13 cellular contexts compared by ENCODE assay signal in genomic region chr6:125809771-125810315, GRCh38. TPM values are rescaled to one million over a fixed set of nuclear protein-coding genes. Genes with fewer than 3 reads are reported as not detected.
A peak's percentile ranks its signal among the peaks of the same experiment; 100 is the strongest.
DNase-seq lines count a peak whose midpoint lies in the region; ATAC-seq and TF ChIP-seq lines count a peak whose summit lies in the region.
"Had no signal": no experiment of that assay in that cellular context is flagged by ENCODE, and none has a peak within 500 bp of the region (broad histone marks: within the 10 kb centered on the region; RNA-seq: fewer than 3 reads in every experiment).

No MANE protein-coding gene starts in this region.

- TF ChIP-seq CTCF in IMR-90 (conservative IDR thresholded peaks at IDR 0.05; ENCODE audit: low read depth, low read length): no peak
- TF ChIP-seq CTCF in OCI-LY1 (IDR thresholded peaks at IDR 0.05; ENCODE audit: low read length): no peak
- TF ChIP-seq CTCF in mesothelial cell of epicardium (IDR thresholded peaks at IDR 0.05; ENCODE audit: unreplicated experiment): no peak

- DNase-seq in NCI-H1417 (lab: John Stamatoyannopoulos, UW) (peak in 2 of 3 experiments; percentile 69 to 71), NCI-H1417 treated with DMSO at 0.1 percent for 48 hours (lab: John Stamatoyannopoulos, UW) (no peak), IMR-90 (no peak), mesothelial cell of epicardium (ENCODE audit: low spot score in 2 of 2, unreplicated experiment in 2 of 2) (no peak), HCEC 1CT (no peak)
- DNase-seq in activated T-cell treated with anti-CD3 and anti-CD28 coated beads, Interleukin-2, amount 50 U/mL, for 24 hours: no peak
- DNase-seq: C1 segment of cervical spinal cord, EL, H7, MM.1S had no signal

- peak overlapping the region; percentile 14 for H3K27ac Mint-ChIP-seq in mesothelial cell of epicardium
- H3K27ac Mint-ChIP-seq in activated T-cell treated with anti-CD3 and anti-CD28 coated beads, Interleukin-2, amount 50 U/mL, for 24 hours: no peak overlapping the region

- no peaks in the 10 kb centered on the region for H3F3A ChIP-seq in OCI-LY1 (ENCODE audit: insufficient read depth, low read length)

- peak overlapping the region; percentile 58; the same call in 1 of the 2 replicates for H2BK20ac ChIP-seq in IMR-90 (ENCODE audit: low read depth, low read length)

- H3K4me1 Mint-ChIP-seq in mesothelial cell of epicardium: peaks cover 53% of the 10 kb centered on the region
- peaks cover 82% of the 10 kb centered on the region for H3K4me1 Mint-ChIP-seq in activated T-cell treated with anti-CD3 and anti-CD28 coated beads, Interleukin-2, amount 50 U/mL, for 24 hours (ENCODE audit: low read depth)

- H4K8ac ChIP-seq in IMR-90 (ENCODE audit: low read depth in 2 of 2, low read length in 2 of 2): no peak overlapping the region

- BruUV-seq in IMR-90 (replicated peaks; lab: Mats Ljungman, UMichigan): no TSS peak

- no peak overlapping the region for H2BK120ac ChIP-seq in IMR-90 (ENCODE audit: low read depth, low read length)

- TF ChIP-seq RAD21 in IMR-90 (IDR thresholded peaks at IDR 0.05; ENCODE audit: low read length): no peak

- H3K36me3 Mint-ChIP-seq in mesothelial cell of epicardium: no peaks in the 10 kb centered on the region
- peaks cover 52% of the 10 kb centered on the region for H3K36me3 Mint-ChIP-seq in activated T-cell treated with anti-CD3 and anti-CD28 coated beads, Interleukin-2, amount 50 U/mL, for 24 hours (ENCODE audit: low read depth)

- H2AFZ ChIP-seq in IMR-90 (replicated peaks; ENCODE audit: low read length, poor library complexity) (no peak overlapping the region), OCI-LY1 (ENCODE audit: low read length) (no peak overlapping the region)

- no peak overlapping the region for H2BK5ac ChIP-seq in IMR-90 (ENCODE audit: low read depth, low read length, poor library complexity, severe bottlenecking)

- H3K4me3 Mint-ChIP-seq in mesothelial cell of epicardium: no peak overlapping the region
- H3K4me3 Mint-ChIP-seq in activated T-cell treated with anti-CD3 and anti-CD28 coated beads, Interleukin-2, amount 50 U/mL, for 24 hours: no peak overlapping the region

- H3K9ac ChIP-seq in IMR-90 (ENCODE audit: low read depth, low read length) (no peak overlapping the region), OCI-LY1 (ENCODE audit: low read length) (no peak overlapping the region; the same call in 1 of the 2 replicates)

- H3K9me3 ChIP-seq in IMR-90 (ENCODE audit: control insufficient read depth, insufficient read depth, low read length) (no peaks in the 10 kb centered on the region), OCI-LY1 (ENCODE audit: low read length) (no peaks in the 10 kb centered on the region)

- H3K4me1 ChIP-seq in IMR-90 (ENCODE audit: control insufficient read depth, insufficient read depth, low read length): peaks cover 19% of the 10 kb centered on the region
- peaks cover 91% of the 10 kb centered on the region for H3K4me1 ChIP-seq in OCI-LY1 (ENCODE audit: insufficient read depth, low read length, severe bottlenecking)

- no peaks in the 10 kb centered on the region for H3K27me3 Mint-ChIP-seq in mesothelial cell of epicardium (ENCODE audit: low read depth)
- no peaks in the 10 kb centered on the region for H3K27me3 Mint-ChIP-seq in activated T-cell treated with anti-CD3 and anti-CD28 coated beads, Interleukin-2, amount 50 U/mL, for 24 hours

- no peak overlapping the region for H3K18ac ChIP-seq in IMR-90 (ENCODE audit: low read depth, low read length)

- H3K27me3 ChIP-seq in IMR-90 (ENCODE audit: control insufficient read depth, insufficient read depth, low read length) (no peaks in the 10 kb centered on the region), OCI-LY1 (ENCODE audit: insufficient read depth, low read length) (no peaks in the 10 kb centered on the region)

- POLR2A ChIA-PET in IMR-90 (lab: Charles Lee; ENCODE audit: unreplicated experiment): interaction anchor here (0.6 kb wide), 1 partner anchor 628 kb away, joined by 4 read pairs; no protein-coding TSS in a partner anchor

- H3K79me2 ChIP-seq in OCI-LY1 (ENCODE audit: insufficient read depth, low read length): peaks cover 45% of the 10 kb centered on the region

- H3K36me3 ChIP-seq in IMR-90 (ENCODE audit: control insufficient read depth, insufficient read depth, low read length) (0 out of 2 replicates have a peak, but pooled peaks cover 1% of the 10 kb centered on the region), OCI-LY1 (ENCODE audit: insufficient read depth, low read length) (peaks cover 4% of the 10 kb centered on the region; the same call in 1 of the 2 replicates)

- no peak for TF ChIP-seq POLR2A in IMR-90 (IDR thresholded peaks at IDR 0.05; ENCODE audit: low read depth, low read length)

- no peak overlapping the region for H3K14ac ChIP-seq in IMR-90 (replicated peaks; ENCODE audit: low read depth, low read length)

- H3K27ac ChIP-seq in IMR-90 (ENCODE audit: insufficient read depth, low read length): no peak overlapping the region
- H3K27ac ChIP-seq in OCI-LY1 (ENCODE audit: low read depth, low read length, poor library complexity, severe bottlenecking): peak overlapping the region; percentile 74

- peaks cover 11% of the 10 kb centered on the region for H3K9me1 ChIP-seq in IMR-90 (ENCODE audit: insufficient read depth, low read length)

- H2AK5ac ChIP-seq in IMR-90 (ENCODE audit: low read depth, low read length): no peak overlapping the region

- H3K4ac ChIP-seq in IMR-90 (ENCODE audit: low read depth, low read length): no peak overlapping the region

- H3K79me1 ChIP-seq in IMR-90 (ENCODE audit: low read depth in 1 of 2, low read length in 2 of 2): peaks cover 12 to 31% of the 10 kb centered on the region in 2 experiments; a peak in 3 of 4 replicates

- CTCF ChIA-PET in IMR-90 (lab: Yijun Ruan, JAX): interaction anchor here (1.2 kb wide), 1 partner anchor 18 kb away, joined by 4 read pairs; the partner anchor contains the start of gene NCOA7

- no peak overlapping the region for H2BK15ac ChIP-seq in IMR-90 (ENCODE audit: low read depth, low read length)

- H4K91ac ChIP-seq in IMR-90 (ENCODE audit: insufficient read depth, low read depth, low read length): no peak overlapping the region

- H3K4me3 ChIP-seq in IMR-90 (ENCODE audit: insufficient read depth, low read depth, low read length) (no peak overlapping the region), OCI-LY1 (ENCODE audit: low read depth, low read length, poor library complexity, severe bottlenecking) (peak overlapping the region; percentile 14)

- ATAC-seq in IMR-90 (ENCODE audit: low read depth): no peak
- no peak for ATAC-seq in GM19395 (IDR thresholded peaks at IDR 0.05; ENCODE audit: unreplicated experiment)
- ATAC-seq: Panc1 had no signal

- no peaks in the 10 kb centered on the region for H3K9me3 Mint-ChIP-seq in mesothelial cell of epicardium
- H3K9me3 Mint-ChIP-seq in activated T-cell treated with anti-CD3 and anti-CD28 coated beads, Interleukin-2, amount 50 U/mL, for 24 hours: no peaks in the 10 kb centered on the region

- no peak overlapping the region; the same call in 1 of the 2 replicates for H3K23ac ChIP-seq in IMR-90 (ENCODE audit: low read depth, low read length)

- H3K4me2 ChIP-seq in IMR-90 (ENCODE audit: low read depth, low read length) (no peak overlapping the region), OCI-LY1 (ENCODE audit: low read length) (peak overlapping the region; percentile 56)

- H4K20me1 ChIP-seq in IMR-90 (ENCODE audit: insufficient read depth, low read length): no peaks in the 10 kb centered on the region; the same call in 1 of the 2 replicates
- H4K20me1 ChIP-seq in OCI-LY1 (ENCODE audit: insufficient read depth, low read length): no peaks in the 10 kb centered on the region

- H4K5ac ChIP-seq in IMR-90 (ENCODE audit: low read depth, low read length): no peak overlapping the region

- dilution Hi-C loops in IMR-90 (cut with HindIII; ENCODE audit: low sequenced_read_pairs, unreplicated experiment): no loop called here

- no peaks in the 10 kb centered on the region for H3K9me2 ChIP-seq in OCI-LY1 (ENCODE audit: low read depth, low read length)

- intact Hi-C loops in IMR-90 (cut with micrococcal nuclease): no loop called here

- in situ Hi-C loops in IMR-90 (cut with MboI; ENCODE audit: low sequenced_read_pairs): no loop called here

- no peak overlapping the region for H2AK9ac ChIP-seq in IMR-90 (replicated peaks; ENCODE audit: low read depth, low read length, poor library complexity)

- no CpG with 5 or more reads among the region's 2 CpGs for WGBS in IMR-90 (ENCODE audit: extremely low coverage in 2 of 2, insufficient read length in 1 of 2), 2 experiments

- no peak overlapping the region for H3K56ac ChIP-seq in IMR-90 (ENCODE audit: extremely low read depth, insufficient read depth, low read length)

TF ChIP-seq in IMR-90, 13 proteins besides CTCF, POLR2A, EP300 and RAD21:
- TF ChIP-seq USF2 (IDR thresholded peaks at IDR 0.05; ENCODE audit: low read depth, low read length) (no peak), RCOR1 (IDR thresholded peaks at IDR 0.05; ENCODE audit: insufficient replicate concordance, low read length) (no peak)

RNA-seq across cellular contexts. Expression of gene NCOA7, which starts 19.1 kb away (rescaled TPM):
- total RNA-seq in IMR-90 (2012; rRNA removed): 12.9 and 17.2 TPM in 2 replicates
- 8.8 and 12.6 TPM in 2 replicates for polyA plus RNA-seq in IMR-90 (2012; rRNA removed)
- 6.8 and 9.2 TPM in 2 replicates for polyA plus RNA-seq in IMR-90 (2012; cell fraction: cytosol; rRNA removed)
- 13.3 and 41.5 TPM in 2 replicates for polyA plus RNA-seq in IMR-90 (2012; cell fraction: nucleus; rRNA removed; ENCODE audit: low replicate concordance)
- 43.5 to 52.4 TPM (median 45.7 TPM) in 3 replicates for total RNA-seq in mesothelial cell of epicardium

Comparison
In these comparisons a context has a peak if more than half of its experiments do, and no peak if none do; other contexts are left out.
1. DNase-seq: peak in NCI-H1417 (2 of 3); none in NCI-H1417 treated with DMSO at 0.1 percent for 48 hours (single experiment), IMR-90 (single experiment), mesothelial cell of epicardium (0 of 2), activated T-cell treated with anti-CD3 and anti-CD28 coated beads, Interleukin-2, amount 50 U/mL, for 24 hours (single experiment) and HCEC 1CT (single experiment).